8 cellular contexts compared by ENCODE assay signal in genomic region chr12:89461649-89462612, GRCh38.
DNase-seq lines count a peak whose midpoint lies in the region; ATAC-seq, FAIRE-seq and TF ChIP-seq lines count a peak whose summit lies in the region.

No MANE protein-coding gene starts in this region.

- H3K4me2 ChIP-seq in astrocyte (ENCODE audit: low read length): peak overlapping the region; percentile 49

- peak; percentile 91 for ATAC-seq in HG03521 (IDR thresholded peaks at IDR 0.05; ENCODE audit: unreplicated experiment)

- no peaks in the 10 kb centered on the region for H3K36me3 ChIP-seq in astrocyte (ENCODE audit: insufficient read depth, low read length)
- no peaks in the 10 kb centered on the region for H3K36me3 ChIP-seq in skeletal muscle tissue (ENCODE audit: control insufficient read depth in 3 of 3, insufficient read depth in 3 of 3, low read length in 3 of 3)

- peak overlapping the region; percentile 12 for H3K27ac ChIP-seq in astrocyte (ENCODE audit: low read depth, low read length)
- H3K27ac ChIP-seq in skeletal muscle tissue (ENCODE audit: low read depth, low read length): peak overlapping the region; percentile 20

- no peaks in the 10 kb centered on the region for H3K79me2 ChIP-seq in astrocyte (ENCODE audit: insufficient read depth, low read length)

- FAIRE-seq in astrocyte (lab: Jason Lieb, UNC): peak; percentile 82

- no peaks in the 10 kb centered on the region for H3K9me3 Mint-ChIP-seq in astrocyte (ENCODE audit: unreplicated experiment)

- TF ChIP-seq CTCF in GM20000 (IDR thresholded peaks at IDR 0.05; ENCODE audit: extremely low read depth, missing control alignments) (no peak), astrocyte (IDR thresholded peaks at IDR 0.05; ENCODE audit: insufficient read depth, low read depth, low read length) (peak; percentile 40)

- H3K4me1 ChIP-seq in astrocyte (ENCODE audit: insufficient read depth, low read length): peaks cover 10% of the 10 kb centered on the region
- H3K4me1 ChIP-seq in skeletal muscle tissue (ENCODE audit: control insufficient read depth in 3 of 3, insufficient read depth in 3 of 3, low read length in 3 of 3): peaks cover 0 to 6% (median 3%) of the 10 kb centered on the region in 3 donors

- no peaks in the 10 kb centered on the region for H3K36me3 Mint-ChIP-seq in astrocyte (ENCODE audit: low read depth, unreplicated experiment)

- H3K9me3 ChIP-seq in astrocyte (ENCODE audit: insufficient read depth, low read depth, low read length): no peaks in the 10 kb centered on the region
- no peaks in the 10 kb centered on the region for H3K9me3 ChIP-seq in skeletal muscle tissue (ENCODE audit: control insufficient read depth in 3 of 3, low read length in 3 of 3)

- H3K4me3 ChIP-seq in astrocyte (ENCODE audit: insufficient read depth, low read depth, low read length): no peak overlapping the region
- H3K4me3 ChIP-seq in skeletal muscle tissue (ENCODE audit: low read length in 3 of 3): peak overlapping the region in 2 of 3 donors; percentile 23 to 45

- H3K9ac ChIP-seq in astrocyte (ENCODE audit: low read length) (peak overlapping the region; percentile 53), skeletal muscle tissue (ENCODE audit: low read depth in 1 of 3, low read length in 3 of 3) (peak overlapping the region; percentile 27 to 41 (median 36))

- no peak overlapping the region for H3K27ac Mint-ChIP-seq in astrocyte (ENCODE audit: unreplicated experiment)

- H3K27me3 ChIP-seq in astrocyte (ENCODE audit: insufficient read depth, low read length) (no peaks in the 10 kb centered on the region), skeletal muscle tissue (ENCODE audit: control insufficient read depth in 3 of 3, insufficient read depth in 3 of 3, low read length in 3 of 3) (no peaks in the 10 kb centered on the region)

- H3K4me3 Mint-ChIP-seq in astrocyte (ENCODE audit: unreplicated experiment): no peak overlapping the region

- H3K27me3 Mint-ChIP-seq in astrocyte (ENCODE audit: low read depth, unreplicated experiment): no peaks in the 10 kb centered on the region

- H3K4me1 Mint-ChIP-seq in astrocyte (ENCODE audit: low read depth, unreplicated experiment): peaks cover 15% of the 10 kb centered on the region

- peak; percentile 75 for DNase-seq in DMS79 treated with DMSO at 0.1 percent for 48 hours (lab: John Stamatoyannopoulos, UW)
- DNase-seq in GM20000 (ENCODE audit: low spot score): peak; percentile 42
- peak; percentile 71 for DNase-seq in NCI-H748 (lab: John Stamatoyannopoulos, UW; ENCODE audit: unreplicated experiment)
- peak; percentile 51 for DNase-seq in astrocyte (ENCODE audit: low read depth)
- DNase-seq in hepatic stellate cell (ENCODE audit: low spot score): peak; percentile 17
- DNase-seq in effector CD8-positive, alpha-beta T cell (lab: John Stamatoyannopoulos, UW): no peak

- peak overlapping the region; percentile 26 for H2AFZ ChIP-seq in astrocyte (ENCODE audit: low read depth, low read length)

- H4K20me1 ChIP-seq in astrocyte (ENCODE audit: insufficient read depth, low read length): no peaks in the 10 kb centered on the region
